20 cellular contexts compared by ENCODE assay signal in genomic region chr9:116697341-116697740, GRCh38. TPM values are rescaled to one million over a fixed set of nuclear protein-coding genes. Genes with fewer than 3 reads are reported as not detected.
DNase-seq lines count a peak whose midpoint lies in the region; ATAC-seq and TF ChIP-seq lines count a peak whose summit lies in the region.
"Had no signal": no experiment of that assay in that cellular context is flagged by ENCODE, and none has a peak within 500 bp of the region (broad histone marks: within the 10 kb centered on the region; RNA-seq: fewer than 3 reads in every experiment).

No MANE protein-coding gene starts in this region.

- H3K27me3 Mint-ChIP-seq in immature natural killer cell (ENCODE audit: low read depth in 3 of 3), result peaks cover 0 to 2% (median 0%) of the 10 kb centered on the region in 3 donors
- H3K27me3 Mint-ChIP-seq: memory B cell; naive thymus-derived CD8-positive, alpha-beta T cell had no signal

- DNase-seq in ELR (ENCODE audit: low read depth) (peak; percentile 84), amniotic epithelial cell (ENCODE audit: low read depth) (peak; percentile 35), fibroblast of the aortic adventitia (ENCODE audit: low read depth) (peak; percentile 17), stromal cell of bone marrow (ENCODE audit: low read depth) (peak; percentile 55), NCI-H2107 treated with DMSO at 0.1 percent for 48 hours (lab: John Stamatoyannopoulos, UW; ENCODE audit: unreplicated experiment) (no peak), immature natural killer cell (no peak)
- DNase-seq: body of pancreas; DMS53; heart left ventricle; MM.1S; naive thymus-derived CD8-positive, alpha-beta T cell; NCI-H187; NCI-H446 treated with DMSO at 0.1 percent for 48 hours; small intestine; stimulated activated CD4-positive, alpha-beta T cell treated with anti-CD3 and anti-CD28 coated beads, Interleukin-4, amount 100 ng/mL, for 24 hours; T-helper 1 cell had no signal

- H3K4me3 ChIP-seq in fibroblast of the aortic adventitia (ENCODE audit: low read depth, low read length), result no peak overlapping the region
- H3K4me3 ChIP-seq: body of pancreas, GM23338, heart left ventricle, suprapubic skin had no signal

- peaks cover 34 to 64% of the 10 kb centered on the region in 2 donors for H3K4me1 Mint-ChIP-seq in immature natural killer cell
- H3K4me1 Mint-ChIP-seq: GM23338 had no signal

- peaks cover 26 to 44% (median 37%) of the 10 kb centered on the region in 3 donors for H3K36me3 Mint-ChIP-seq in immature natural killer cell

- ATAC-seq in GM21423 (IDR thresholded peaks at IDR 0.05; ENCODE audit: unreplicated experiment), result no peak
- ATAC-seq: body of pancreas; GM23338; heart left ventricle; naive thymus-derived CD8-positive, alpha-beta T cell had no signal

- no peak overlapping the region for H3K4me3 Mint-ChIP-seq in immature natural killer cell
- H3K4me3 Mint-ChIP-seq: GM23338; memory B cell; naive thymus-derived CD8-positive, alpha-beta T cell had no signal

- TF ChIP-seq CTCF in fibroblast of the aortic adventitia (IDR thresholded peaks at IDR 0.05; ENCODE audit: insufficient read depth, low read length), result no peak

- no peak overlapping the region for H3K27ac Mint-ChIP-seq in immature natural killer cell
- H3K27ac Mint-ChIP-seq: GM23338; memory B cell; naive thymus-derived CD8-positive, alpha-beta T cell had no signal

- H3K9me3 Mint-ChIP-seq in immature natural killer cell, result peaks cover 0 to 2% (median 0%) of the 10 kb centered on the region in 6 donors
- H3K9me3 Mint-ChIP-seq: GM23338, memory B cell had no signal

RNA-seq across cellular contexts. Expression of gene TRIM32, which starts 10.2 kb away (rescaled TPM):
- 31.5 and 33.5 TPM in 2 replicates for total RNA-seq in fibroblast of the aortic adventitia (ENCODE audit: low replicate concordance)
- 10 to 100 TPM; 10.1 to 18.8 (median 10.7) TPM for polyA plus RNA-seq in immature natural killer cell

Comparison
In these comparisons a context has a peak if more than half of its experiments do, and no peak if none do; other contexts are left out.
1. DNase-seq: peak in ELR (single experiment), amniotic epithelial cell (single experiment), fibroblast of the aortic adventitia (single experiment) and stromal cell of bone marrow (single experiment); none in NCI-H2107 treated with DMSO at 0.1 percent for 48 hours (single experiment) and immature natural killer cell (0 of 3).